In genomic region chr6:89080281-89081128, GRCh38 we compare ENCODE assay signal across 8 cellular contexts. TPM values are rescaled to one million over a fixed set of nuclear protein-coding genes. Genes with fewer than 3 reads are reported as not detected.
DNase-seq lines count a peak whose midpoint lies in the region; ATAC-seq and TF ChIP-seq lines count a peak whose summit lies in the region.

PNRC1 (plus strand) TSS chr6:89080751; CDS start chr6:89080895, 144 bp downstream.

- peak within 1 kb of the TSS; percentile 98 to 99 (median 99) for H3K27ac Mint-ChIP-seq in IgD-negative memory B cell

- intact Hi-C loops in mucosa of descending colon (cut with DNase I, micrococcal nuclease), result loop anchor here in 1 of 2 donors (5.0 kb wide), 1 partner anchor 48 kb away; no protein-coding TSS in a partner anchor

- no peaks in the 10 kb centered on the region for H3K9me3 Mint-ChIP-seq in IgD-negative memory B cell

- no peaks in the 10 kb centered on the region for H3K27me3 Mint-ChIP-seq in IgD-negative memory B cell

- H3K4me1 Mint-ChIP-seq in IgD-negative memory B cell, result peaks cover 23 to 28% (median 27%) of the 10 kb centered on the region in 3 donors

- DNase-seq in DMS 273 treated with DMSO at 0.1 percent for 48 hours (lab: John Stamatoyannopoulos, UW), result peak; percentile 97
- peak; percentile 95 for DNase-seq in OCI-M2 (lab: John Stamatoyannopoulos, UW; ENCODE audit: unreplicated experiment)
- peak; percentile 100 for DNase-seq in activated T-cell treated with anti-CD3 and anti-CD28 coated beads for 4 hours
- peak; percentile 100 for DNase-seq in epithelial cell of esophagus (ENCODE audit: low read depth)
- peak; percentile 100 for DNase-seq in mucosa of descending colon
- DNase-seq in stimulated activated CD8-positive, alpha-beta memory T cell treated with anti-CD3 and anti-CD28 coated beads, Interleukin-4, amount 100 ng/mL, for 24 hours (ENCODE audit: low read depth), result peak; percentile 100

- peaks cover 7% of the 10 kb centered on the region for H3K36me3 Mint-ChIP-seq in IgD-negative memory B cell

- H3K9me3 ChIP-seq in mucosa of descending colon, result no peaks in the 10 kb centered on the region

- peaks cover 8% of the 10 kb centered on the region for H3K4me1 ChIP-seq in mucosa of descending colon (ENCODE audit: low read depth)

- no peak for TF ChIP-seq CTCF in epithelial cell of esophagus (IDR thresholded peaks at IDR 0.05; ENCODE audit: insufficient read depth, low read depth, low read length, missing control alignments)
- TF ChIP-seq CTCF in mucosa of descending colon (IDR thresholded peaks at IDR 0.05), result no peak

- H3K36me3 ChIP-seq in mucosa of descending colon (ENCODE audit: low read depth), result no peaks in the 10 kb centered on the region

- peak within 1 kb of the TSS; percentile 96 to 100 (median 98) for H3K4me3 Mint-ChIP-seq in IgD-negative memory B cell

- peak within 1 kb of the TSS; percentile 96 for H3K4me3 ChIP-seq in epithelial cell of esophagus (ENCODE audit: low read length)
- H3K4me3 ChIP-seq in mucosa of descending colon, result peak within 1 kb of the TSS; percentile 100

- peak; percentile 63 for ATAC-seq in GM21529 (IDR thresholded peaks at IDR 0.05; ENCODE audit: unreplicated experiment)
- peak; percentile 92 for ATAC-seq in mucosa of descending colon

RNA-seq across cellular contexts. Expression of gene PNRC1, which starts in this region (rescaled TPM):
- polyA plus RNA-seq in IgD-negative memory B cell, result 796 TPM
- 100 to 1,000 TPM in 2 of 3 donors, 10 to 100 TPM in 1; 99.9 to 261 (median 102) TPM for total RNA-seq in mucosa of descending colon

Comparison
In these comparisons a context has a peak if more than half of its experiments do, and no peak if none do; other contexts are left out.
1. Peak in every context shown above with its lines: DNase-seq, ATAC-seq and H3K4me3 ChIP-seq.